Comparison of ENCODE assay signal across 29 cellular contexts in the genomic region with DNA sequence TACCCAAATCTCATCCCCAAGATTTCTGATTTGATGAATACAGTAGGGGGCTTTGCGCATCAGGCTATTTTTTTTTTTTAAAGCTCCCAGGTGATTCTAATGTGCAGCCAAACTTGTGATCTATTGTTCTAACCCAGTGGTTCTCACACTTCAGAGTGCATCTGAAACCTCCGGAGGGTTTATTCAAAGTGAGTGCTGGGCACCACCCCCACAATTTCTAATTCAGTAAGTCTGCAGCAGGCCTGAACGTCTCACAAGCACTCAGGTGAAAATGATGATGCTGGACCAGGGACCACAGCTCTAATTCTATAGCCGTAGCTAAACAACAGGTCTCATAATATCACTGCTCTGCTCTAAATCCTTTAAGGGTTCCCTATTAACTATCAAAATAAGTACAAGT.
"Had no signal": no experiment of that assay in that cellular context is flagged by ENCODE, and none has a peak within 500 bp of the region (broad histone marks: within the 10 kb centered on the region; RNA-seq: fewer than 3 reads in every experiment).

No MANE protein-coding gene starts in this region.

- H3K9me3 ChIP-seq: MG63 had no signal

- H3K27me3 ChIP-seq: cardiac muscle cell, MG63 had no signal

- H3K27ac ChIP-seq: cardiac muscle cell, WERI-Rb-1 had no signal

- H3K9me3 Mint-ChIP-seq: activated CD8-positive, alpha-beta T cell treated with anti-CD3 and anti-CD28 coated beads for 36 hours; activated naive CD8-positive, alpha-beta T cell treated with anti-CD3 and anti-CD28 coated beads for 36 hours; activated T-cell treated with anti-CD3 and anti-CD28 coated beads, Interleukin-2, amount 50 U/mL, for 72 hours; activated T-helper 17 cell treated with anti-CD3 and anti-CD28 coated beads, Interleukin-2, amount 50 U/mL, for 72 hours; central memory CD8-positive, alpha-beta T cell had no signal

- H3K4me3 ChIP-seq: cardiac muscle cell, MG63 had no signal

- H3K36me3 ChIP-seq: cardiac muscle cell, MG63, WERI-Rb-1 had no signal

- H3K27me3 Mint-ChIP-seq: activated CD4-positive, alpha-beta T cell treated with anti-CD3 and anti-CD28 coated beads, Interleukin-2, amount 10 ng/mL, durations not matched to agents 24 days and 14 days; activated CD8-positive, alpha-beta T cell treated with anti-CD3 and anti-CD28 coated beads for 36 hours; activated naive CD8-positive, alpha-beta T cell treated with anti-CD3 and anti-CD28 coated beads for 36 hours; activated T-helper 17 cell treated with anti-CD3 and anti-CD28 coated beads, Interleukin-2, amount 50 U/mL, for 72 hours; central memory CD8-positive, alpha-beta T cell had no signal

- H3K27ac Mint-ChIP-seq: activated CD4-positive, alpha-beta T cell treated with anti-CD3 and anti-CD28 coated beads, Interleukin-2, amount 10 ng/mL, durations not matched to agents 24 days and 14 days; activated CD8-positive, alpha-beta T cell treated with anti-CD3 and anti-CD28 coated beads for 36 hours; activated naive CD8-positive, alpha-beta T cell treated with anti-CD3 and anti-CD28 coated beads for 36 hours; activated T-cell treated with anti-CD3 and anti-CD28 coated beads, Interleukin-2, amount 50 U/mL, for 72 hours; activated T-helper 17 cell treated with anti-CD3 and anti-CD28 coated beads, Interleukin-2, amount 50 U/mL, for 72 hours had no signal

- H3K4me1 Mint-ChIP-seq: activated naive CD8-positive, alpha-beta T cell treated with anti-CD3 and anti-CD28 coated beads for 36 hours; activated T-helper 17 cell treated with anti-CD3 and anti-CD28 coated beads, Interleukin-2, amount 50 U/mL, for 72 hours; central memory CD8-positive, alpha-beta T cell had no signal

- ATAC-seq: activated CD8-positive, alpha-beta T cell treated with anti-CD3 and anti-CD28 coated beads for 36 hours; activated T-cell treated with anti-CD3 and anti-CD28 coated beads, Interleukin-2, amount 50 U/mL, for 72 hours; activated T-helper 17 cell treated with anti-CD3 and anti-CD28 coated beads, Interleukin-2, amount 50 U/mL, for 72 hours had no signal

- DNase-seq: activated CD4-positive, alpha-beta T cell treated with anti-CD3 and anti-CD28 coated beads, Interleukin-2, amount 10 ng/mL, durations not matched to agents 24 days and 14 days; activated CD4-positive, alpha-beta T cell treated with anti-CD3 and anti-CD28 coated beads, Interleukin-2, amount 50 U/mL, for 4 hours; activated CD8-positive, alpha-beta T cell treated with anti-CD3 and anti-CD28 coated beads for 36 hours; activated effector memory CD4-positive, alpha-beta T cell treated with anti-CD3 and anti-CD28 coated beads, Interleukin-2, amount 50 U/mL, for 16 hours; activated naive CD4-positive, alpha-beta T cell; activated naive CD4-positive, alpha-beta T cell treated with anti-CD3 and anti-CD28 coated beads, Interleukin-2, amount 50 U/mL, for 16 hours; activated naive CD8-positive, alpha-beta T cell treated with anti-CD3 and anti-CD28 coated beads for 36 hours; activated T-cell treated with anti-CD3 and anti-CD28 coated beads, Interleukin-2, amount 50 U/mL, for 1 hour; activated T-cell treated with anti-CD3 and anti-CD28 coated beads, Interleukin-2, amount 50 U/mL, for 72 hours; amniotic stem cell; aorta; Kasumi-1; MG63; NCI-H1092; NCI-H1436 treated with DMSO at 0.1 percent for 48 hours; NCI-H1694 treated with DMSO at 0.1 percent for 48 hours; NCI-H2029; NCI-H345; NCI-H524 treated with DMSO at 0.1 percent for 48 hours; OCI-M1; Right ventricle myocardium superior; SW 1271; T-helper 1 cell; T-helper 2 cell; T-helper 9 cell; WERI-Rb-1 had no signal

- H3K36me3 Mint-ChIP-seq: activated naive CD8-positive, alpha-beta T cell treated with anti-CD3 and anti-CD28 coated beads for 36 hours had no signal

- H3K4me3 Mint-ChIP-seq: activated CD4-positive, alpha-beta T cell treated with anti-CD3 and anti-CD28 coated beads, Interleukin-2, amount 10 ng/mL, durations not matched to agents 24 days and 14 days; activated CD8-positive, alpha-beta T cell treated with anti-CD3 and anti-CD28 coated beads for 36 hours; activated naive CD8-positive, alpha-beta T cell treated with anti-CD3 and anti-CD28 coated beads for 36 hours; activated T-cell treated with anti-CD3 and anti-CD28 coated beads, Interleukin-2, amount 50 U/mL, for 72 hours; activated T-helper 17 cell treated with anti-CD3 and anti-CD28 coated beads, Interleukin-2, amount 50 U/mL, for 72 hours; central memory CD8-positive, alpha-beta T cell had no signal
